In the genomic region with DNA sequence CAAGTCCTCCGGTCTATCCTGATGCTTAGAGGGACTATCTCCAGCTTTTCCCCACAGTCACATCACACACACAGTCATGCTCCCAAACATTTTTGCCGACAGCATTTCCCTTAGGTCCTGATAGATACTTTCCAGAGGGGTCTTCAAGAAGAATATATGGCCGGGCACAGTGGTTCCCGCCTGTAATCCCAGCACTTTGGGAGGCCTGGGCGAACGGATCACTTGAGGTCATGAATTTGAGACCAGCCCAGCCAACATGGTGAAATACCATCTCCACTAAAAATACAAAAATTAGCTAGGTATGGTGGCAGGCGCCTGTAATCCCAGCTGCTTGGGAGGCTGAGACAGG, we compare ENCODE assay signal across 17 cellular contexts. TPM values are rescaled to one million over a fixed set of nuclear protein-coding genes. Genes with fewer than 3 reads are reported as not detected.
DNase-seq lines count a peak whose midpoint lies in the region; ATAC-seq and TF ChIP-seq lines count a peak whose summit lies in the region.
"Had no signal": no experiment of that assay in that cellular context is flagged by ENCODE, and none has a peak within 500 bp of the region (broad histone marks: within the 10 kb centered on the region; RNA-seq: fewer than 3 reads in every experiment).

No MANE protein-coding gene starts in this region.

- H3K4me1 ChIP-seq in cardiac muscle cell (ENCODE audit: low read depth) = peaks cover 23% of the 10 kb centered on the region
- H3K4me1 ChIP-seq in testis = no peaks in the 10 kb centered on the region

- no peak for ATAC-seq in Right ventricle myocardium inferior
- no peak for ATAC-seq in GM18511 (IDR thresholded peaks at IDR 0.05; ENCODE audit: unreplicated experiment)
- ATAC-seq: left colon had no signal

- peak overlapping the region in 3 of 5 experiments; percentile 8 to 58 (median 33) for H3K27ac Mint-ChIP-seq in brain
- H3K27ac Mint-ChIP-seq in mesothelial cell of epicardium = peak overlapping the region; percentile 93
- H3K27ac Mint-ChIP-seq: T-helper 2 cell treated with Interferon-gamma antibody and Interleukin-4, amounts not matched to agents 5 μg/mL and 100 μg/mL, for 36 hours had no signal

- TF ChIP-seq POLR2A in testis (IDR thresholded peaks at IDR 0.05) = no peak

- H3K27me3 ChIP-seq in cardiac muscle cell (no peaks in the 10 kb centered on the region), testis (no peaks in the 10 kb centered on the region)
- H3K27me3 ChIP-seq: ovary had no signal

- intact Hi-C loops in Right ventricle myocardium inferior (cut with DNase I) = no loop called here
- intact Hi-C loops in testis (cut with DNase I; ENCODE audit: low total_unique reads) = no loop called here

- TF ChIP-seq CTCF in cardiac muscle cell (IDR thresholded peaks at IDR 0.05; ENCODE audit: low read depth, low read length) (no peak), brain (conservative IDR thresholded peaks at IDR 0.05) (no peak), mesothelial cell of epicardium (IDR thresholded peaks at IDR 0.05; ENCODE audit: unreplicated experiment) (no peak), testis (IDR thresholded peaks at IDR 0.05) (no peak)

- DNase-seq in cardiac muscle cell (ENCODE audit: low read depth in 1 of 2, low spot score in 1 of 2) = no peak
- no peak for DNase-seq in Right ventricle myocardium inferior (ENCODE audit: missing footprints)
- DNase-seq in mesothelial cell of epicardium (ENCODE audit: low spot score in 2 of 2, unreplicated experiment in 2 of 2) = no peak
- DNase-seq in epidermal melanocyte (ENCODE audit: insufficient read length, low spot score) = no peak
- DNase-seq in testis = no peak
- DNase-seq in activated gamma-delta T cell treated with Interleukin-2 at 50 U/mL for 16 hours = no peak
- DNase-seq: NCI-H1436 had no signal

- H3K9me3 Mint-ChIP-seq in brain (peaks cover 0 to 3% (median 0%) of the 10 kb centered on the region in 5 experiments), mesothelial cell of epicardium (no peaks in the 10 kb centered on the region)
- H3K9me3 Mint-ChIP-seq: T-helper 2 cell treated with Interferon-gamma antibody and Interleukin-4, amounts not matched to agents 5 μg/mL and 100 μg/mL, for 36 hours had no signal

- no peaks in the 10 kb centered on the region for H3K36me3 ChIP-seq in cardiac muscle cell
- no peaks in the 10 kb centered on the region for H3K36me3 ChIP-seq in testis (ENCODE audit: low read depth, missing control alignments)
- H3K36me3 ChIP-seq: ovary, tibial artery had no signal

- WGBS in testis, 2 donors = 79 to 86% methylated on average over 7 of the region's 7 CpGs

- H3K9me3 ChIP-seq in cardiac muscle cell (ENCODE audit: low read depth) = no peaks in the 10 kb centered on the region
- H3K9me3 ChIP-seq in testis = no peaks in the 10 kb centered on the region
- H3K9me3 ChIP-seq: tibial artery had no signal

- H3K27me3 Mint-ChIP-seq in brain (peaks cover 27% of the 10 kb centered on the region), mesothelial cell of epicardium (ENCODE audit: low read depth) (no peaks in the 10 kb centered on the region)

- H3K36me3 Mint-ChIP-seq in brain = no peaks in the 10 kb centered on the region
- H3K36me3 Mint-ChIP-seq in mesothelial cell of epicardium = no peaks in the 10 kb centered on the region

- H3K4me3 ChIP-seq in cardiac muscle cell (no peak overlapping the region), testis (no peak overlapping the region)
- H3K4me3 ChIP-seq: ovary, tibial artery had no signal

- H3K4me1 Mint-ChIP-seq in brain (peaks cover 14% of the 10 kb centered on the region), mesothelial cell of epicardium (peaks cover 29% of the 10 kb centered on the region)

- H3K4me3 Mint-ChIP-seq in brain = no peak overlapping the region
- peak overlapping the region; percentile 10 for H3K4me3 Mint-ChIP-seq in mesothelial cell of epicardium
- H3K4me3 Mint-ChIP-seq: T-helper 2 cell treated with Interferon-gamma antibody and Interleukin-4, amounts not matched to agents 5 μg/mL and 100 μg/mL, for 36 hours had no signal

- H3K27ac ChIP-seq in cardiac muscle cell (peak overlapping the region; percentile 69), testis (no peak overlapping the region)
- H3K27ac ChIP-seq: HL-60, ovary, tibial artery had no signal

RNA-seq across cellular contexts. Expression of gene GIP, which starts 4.3 kb away (rescaled TPM):
- total RNA-seq in cardiac muscle cell = not detected in 2 replicates
- 0.66 TPM in 1 of 2 replicates, not detected in the other for polyA plus RNA-seq in cardiac muscle cell
- not detected for total RNA-seq in Right ventricle myocardium inferior
- not detected for polyA plus RNA-seq in brain (ENCODE audit: insufficient read depth, low read depth, low replicate concordance)
- not detected in 3 replicates for total RNA-seq in mesothelial cell of epicardium
- total RNA-seq in testis = 1 to 10 TPM in 1 of 2 donors, not detected in 1; 1.3 TPM
- not detected for polyA plus RNA-seq in testis (ENCODE audit: insufficient read depth, low read depth, low replicate concordance)
- total RNA-seq: A172, dermis microvascular lymphatic vessel endothelial cell, left colon, mucosa of gallbladder, ovary had no signal
- polyA plus RNA-seq: ovary had no signal

RNA-seq across cellular contexts. Expression of gene IGF2BP1, which starts 24.5 kb away (rescaled TPM):
- total RNA-seq in cardiac muscle cell = 55.1 and 74.0 TPM in 2 replicates
- polyA plus RNA-seq in cardiac muscle cell = 18.7 and 41.7 TPM in 2 replicates
- not detected for total RNA-seq in Right ventricle myocardium inferior
- not detected for polyA plus RNA-seq in brain (ENCODE audit: insufficient read depth, low read depth, low replicate concordance)
- 225 to 227 TPM (median 227 TPM) in 3 replicates for total RNA-seq in mesothelial cell of epicardium
- total RNA-seq in testis = 10 to 100 TPM; 19.3 to 19.9 TPM
- 10.4 TPM for polyA plus RNA-seq in testis (ENCODE audit: insufficient read depth, low read depth, low replicate concordance)

RNA-seq across cellular contexts. Expression of gene SNF8, which starts 28.1 kb away (rescaled TPM):
- total RNA-seq in cardiac muscle cell (114 and 187 TPM in 2 replicates), Right ventricle myocardium inferior (104 TPM), mesothelial cell of epicardium (78.6 to 91.5 TPM (median 88.0 TPM) in 3 replicates), testis (100 to 1,000 TPM in 1 of 2 donors, 10 to 100 TPM in 1; 71.9 to 100 TPM)
- polyA plus RNA-seq in cardiac muscle cell (132 and 315 TPM in 2 replicates), brain (ENCODE audit: insufficient read depth, low read depth, low replicate concordance) (140 TPM), testis (ENCODE audit: insufficient read depth, low read depth, low replicate concordance) (123 TPM)

Comparison
In these comparisons a context has a peak if more than half of its experiments do, and no peak if none do; other contexts are left out.
1. RNA of gene IGF2BP1, which starts 24.5 kb away (total RNA-seq): 225 to 227 TPM in mesothelial cell of epicardium, 55.1 to 74.0 TPM in cardiac muscle cell and 19.3 to 19.9 TPM in testis; not detected in Right ventricle myocardium inferior (single experiment); every median in the first group is over 10 times any median in the second.